In the genomic region with DNA sequence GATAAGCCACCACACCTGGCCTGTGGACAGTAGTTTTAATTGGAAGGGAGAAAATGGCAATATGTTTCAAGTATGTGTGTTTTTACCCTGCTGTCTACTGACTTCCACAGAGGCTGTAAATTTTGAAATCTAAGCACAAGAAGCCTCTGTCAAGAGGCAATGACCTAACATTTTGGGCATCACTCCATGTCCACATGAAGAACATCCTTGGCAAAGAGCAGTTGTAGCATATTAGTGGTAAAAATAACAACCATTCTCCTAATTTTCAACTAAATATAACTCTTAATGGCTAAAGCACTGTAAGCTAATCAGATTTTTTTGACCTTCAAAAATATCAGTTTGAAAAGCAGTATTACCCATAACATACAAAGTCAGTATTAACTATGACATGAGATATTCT, we compare ENCODE assay signal across 29 cellular contexts.
A peak's percentile ranks its signal among the peaks of the same experiment; 100 is the strongest.
DNase-seq lines count a peak whose midpoint lies in the region; ATAC-seq and TF ChIP-seq lines count a peak whose summit lies in the region.
"Had no signal": no experiment of that assay in that cellular context is flagged by ENCODE, and none has a peak within 500 bp of the region (broad histone marks: within the 10 kb centered on the region; RNA-seq: fewer than 3 reads in every experiment).

No MANE protein-coding gene starts in this region.

- no peaks in the 10 kb centered on the region for H3K4me1 Mint-ChIP-seq in activated CD4-positive, alpha-beta memory T cell treated with anti-CD3 and anti-CD28 coated beads for 36 hours (ENCODE audit: low read depth)
- H3K4me1 Mint-ChIP-seq in H9: peaks cover 4 to 7% of the 10 kb centered on the region in 2 experiments

- no peak overlapping the region for H2AFZ ChIP-seq in H9 (ENCODE audit: low read length)
- H2AFZ ChIP-seq: neural progenitor cell had no signal

- H3K4me3 Mint-ChIP-seq in activated CD4-positive, alpha-beta memory T cell treated with anti-CD3 and anti-CD28 coated beads for 36 hours: no peak overlapping the region
- no peak overlapping the region for H3K4me3 Mint-ChIP-seq in H9
- H3K4me3 Mint-ChIP-seq: activated CD8-positive, alpha-beta T cell treated with anti-CD3 and anti-CD28 coated beads for 36 hours; neural progenitor cell; T-helper 1 cell treated with Interleukin-12 subunit alpha and Interleukin-12 subunit beta and Interleukin-4 antibody, amounts not matched to agents 30 μg/mL and 1 μg/mL, for 36 hours had no signal

- H3K9ac ChIP-seq in H9 (ENCODE audit: extremely low read depth, insufficient read length, low read length): no peak overlapping the region
- H3K9ac ChIP-seq: BLaER1, neural progenitor cell had no signal

- H4K20me1 ChIP-seq in H9 (ENCODE audit: control insufficient read depth, insufficient read depth, insufficient read length): no peaks in the 10 kb centered on the region
- H4K20me1 ChIP-seq: BLaER1 had no signal

- intact Hi-C loops in left cardiac atrium (cut with DNase I): no loop called here
- intact Hi-C loops in activated CD4-positive, alpha-beta memory T cell treated with anti-CD3 and anti-CD28 coated beads for 36 hours (cut with micrococcal nuclease): no loop called here

- H4K8ac ChIP-seq in H9 (replicated peaks; ENCODE audit: insufficient read length, low read depth, low read length): no peak overlapping the region

- POLR2A ChIA-PET in activated CD4-positive, alpha-beta memory T cell treated with anti-CD3 and anti-CD28 coated beads for 36 hours (lab: Charles Lee): no interaction called here

- H3K27ac ChIP-seq in angular gyrus (ENCODE audit: low read depth, low read length) (peak overlapping the region; percentile 74), H9 (ENCODE audit: insufficient read length, low read depth, low read length) (no peak overlapping the region)
- H3K27ac ChIP-seq: BLaER1, esophagus squamous epithelium, neural progenitor cell had no signal

- H3K27me3 Mint-ChIP-seq in activated CD4-positive, alpha-beta memory T cell treated with anti-CD3 and anti-CD28 coated beads for 36 hours: peaks cover 4% of the 10 kb centered on the region
- no peaks in the 10 kb centered on the region for H3K27me3 Mint-ChIP-seq in H9 (ENCODE audit: low read depth)

- H3K79me2 ChIP-seq in H9 (ENCODE audit: insufficient read depth, low read length): no peaks in the 10 kb centered on the region

- H3K23ac ChIP-seq in H9 (ENCODE audit: insufficient read length, low read depth, low read length): no peak overlapping the region

- no peak overlapping the region for H3K4ac ChIP-seq in H9 (ENCODE audit: low read depth, low read length)

- H2AK5ac ChIP-seq in H9 (ENCODE audit: insufficient read length, low read length): no peak overlapping the region

- ATAC-seq in left cardiac atrium: peak; percentile 71 to 74
- ATAC-seq: activated CD8-positive, alpha-beta T cell treated with anti-CD3 and anti-CD28 coated beads for 36 hours; activated naive CD4-positive, alpha-beta T cell treated with anti-CD3 and anti-CD28 coated beads, Interleukin-2, amount 50 U/mL, for 72 hours had no signal

- H2BK20ac ChIP-seq in H9 (ENCODE audit: low read depth, low read length, poor library complexity, severe bottlenecking): no peak overlapping the region

- peaks cover 9% of the 10 kb centered on the region for H3K9me3 Mint-ChIP-seq in activated CD4-positive, alpha-beta memory T cell treated with anti-CD3 and anti-CD28 coated beads for 36 hours
- H3K9me3 Mint-ChIP-seq in H9: no peaks in the 10 kb centered on the region
- H3K9me3 Mint-ChIP-seq: activated CD8-positive, alpha-beta T cell treated with anti-CD3 and anti-CD28 coated beads for 36 hours; neural progenitor cell had no signal

- CTCF ChIA-PET in activated CD4-positive, alpha-beta memory T cell treated with anti-CD3 and anti-CD28 coated beads for 36 hours (lab: Charles Lee): no interaction called here

- H3K79me1 ChIP-seq in H9 (ENCODE audit: insufficient read depth, low read depth, low read length, poor library complexity, severe bottlenecking): no peaks in the 10 kb centered on the region

- H2BK5ac ChIP-seq in H9 (ENCODE audit: insufficient read length, low read length): no peak overlapping the region

- no peak overlapping the region for H2BK12ac ChIP-seq in H9 (ENCODE audit: insufficient read length, low read depth, low read length)

- H3T11ph ChIP-seq in H9 (ENCODE audit: low read length): no peak overlapping the region

- no peaks in the 10 kb centered on the region; the same call in 1 of the 2 replicates for H3K4me1 ChIP-seq in H9 (ENCODE audit: insufficient read depth, low read length)

- H3K9me3 ChIP-seq in H9 (ENCODE audit: control insufficient read depth, low read depth, low read length): no peaks in the 10 kb centered on the region
- H3K9me3 ChIP-seq: esophagus squamous epithelium, thyroid gland had no signal

- no peak overlapping the region for H4K91ac ChIP-seq in H9 (ENCODE audit: insufficient read length, low read depth, low read length)

- DNase-seq in AG20443 (ENCODE audit: low spot score): peak; percentile 21
- no peak for DNase-seq in left cardiac atrium
- DNase-seq in putamen (ENCODE audit: low spot score): peak; percentile 47
- no peak for DNase-seq in NCI-H1436 (lab: John Stamatoyannopoulos, UW)
- no peak for DNase-seq in activated CD4-positive, alpha-beta memory T cell treated with anti-CD3 and anti-CD28 coated beads for 36 hours
- DNase-seq in DMS 273 treated with DMSO at 0.1 percent for 48 hours (lab: John Stamatoyannopoulos, UW): no peak
- DNase-seq in H9: no peak
- DNase-seq: activated CD4-positive, CD25-positive, alpha-beta regulatory T cell treated with anti-CD3 and anti-CD28 coated beads, Interleukin-2, amount 50 U/mL, for 72 hours; activated CD8-positive, alpha-beta T cell treated with anti-CD3 and anti-CD28 coated beads for 36 hours; aorta; dermis blood vessel endothelial cell; DMS53; esophagus squamous epithelium; GDM1; KBM-7; mammary epithelial cell; MG63; NCI-H2081; NCI-H2227 treated with DMSO at 0.1 percent for 48 hours; NCI-H526 treated with DMSO at 0.1 percent for 48 hours; stimulated activated CD4-positive, alpha-beta T cell treated with anti-CD3 and anti-CD28 coated beads, Interleukin-15, amount 100 ng/mL, for 24 hours; stimulated activated naive CD4-positive, alpha-beta T cell had no signal

- no peak for TF ChIP-seq CTCF in H9 (conservative IDR thresholded peaks at IDR 0.05)

- no peak overlapping the region for H3K27ac Mint-ChIP-seq in activated CD4-positive, alpha-beta memory T cell treated with anti-CD3 and anti-CD28 coated beads for 36 hours
- no peak overlapping the region; a peak in 1 of 7 replicates for H3K27ac Mint-ChIP-seq in H9
- H3K27ac Mint-ChIP-seq: activated CD8-positive, alpha-beta T cell treated with anti-CD3 and anti-CD28 coated beads for 36 hours; activated naive CD4-positive, alpha-beta T cell treated with anti-CD3 and anti-CD28 coated beads, Interleukin-2, amount 50 U/mL, for 72 hours; activated T-helper 2 cell treated with anti-CD3 and anti-CD28 coated beads, Interferon-gamma antibody, Interleukin-2, Interleukin-4, amounts not matched to agents 10 μg/mL and 5 μg/mL and 100 μg/mL, durations not matched to agents 14 hours and 24 hours and 36 hours; neural progenitor cell; T-helper 1 cell treated with Interleukin-12 subunit alpha and Interleukin-12 subunit beta and Interleukin-4 antibody, amounts not matched to agents 30 μg/mL and 1 μg/mL, for 36 hours had no signal

- no peaks in the 10 kb centered on the region for H3K27me3 ChIP-seq in H9 (ENCODE audit: insufficient read depth, low read length)
- H3K27me3 ChIP-seq: BLaER1, esophagus squamous epithelium, MG63, neural progenitor cell, thyroid gland had no signal

- H3K56ac ChIP-seq in H9 (ENCODE audit: insufficient read length, low read depth, low read length): no peak overlapping the region

- no peaks in the 10 kb centered on the region for H3K23me2 ChIP-seq in H9 (ENCODE audit: insufficient read length, low read depth, low read length, poor library complexity, severe bottlenecking)

- no peak overlapping the region for H4K5ac ChIP-seq in H9 (ENCODE audit: insufficient read length, low read depth, low read length)

- no peak overlapping the region for H3K14ac ChIP-seq in H9 (ENCODE audit: insufficient read depth, low read length)

- no peak overlapping the region for H2BK15ac ChIP-seq in H9 (ENCODE audit: low read depth, low read length)

- no peak overlapping the region for H3K4me2 ChIP-seq in H9 (ENCODE audit: insufficient read depth, insufficient read length, low read length)
- H3K4me2 ChIP-seq: BLaER1, neural progenitor cell had no signal

- H3K36me3 Mint-ChIP-seq in activated CD4-positive, alpha-beta memory T cell treated with anti-CD3 and anti-CD28 coated beads for 36 hours: peaks cover 6% of the 10 kb centered on the region
- no peaks in the 10 kb centered on the region for H3K36me3 Mint-ChIP-seq in H9 (ENCODE audit: insufficient read depth in 1 of 3, low read depth in 3 of 3)
- H3K36me3 Mint-ChIP-seq: neural progenitor cell had no signal

- H3K18ac ChIP-seq in H9 (ENCODE audit: insufficient read length, low read depth, low read length): no peak overlapping the region

- H2BK120ac ChIP-seq in H9 (ENCODE audit: low read depth, low read length, poor library complexity, severe bottlenecking): no peak overlapping the region

Comparison
In these comparisons a context has a peak if more than half of its experiments do, and no peak if none do; other contexts are left out.
1. DNase-seq: peak in AG20443 (single experiment) and putamen (single experiment); none in left cardiac atrium (single experiment), NCI-H1436 (single experiment), activated CD4-positive, alpha-beta memory T cell treated with anti-CD3 and anti-CD28 coated beads for 36 hours (single experiment), DMS 273 treated with DMSO at 0.1 percent for 48 hours (single experiment) and H9 (single experiment).